8 cellular contexts compared by ENCODE assay signal in the genomic region with DNA sequence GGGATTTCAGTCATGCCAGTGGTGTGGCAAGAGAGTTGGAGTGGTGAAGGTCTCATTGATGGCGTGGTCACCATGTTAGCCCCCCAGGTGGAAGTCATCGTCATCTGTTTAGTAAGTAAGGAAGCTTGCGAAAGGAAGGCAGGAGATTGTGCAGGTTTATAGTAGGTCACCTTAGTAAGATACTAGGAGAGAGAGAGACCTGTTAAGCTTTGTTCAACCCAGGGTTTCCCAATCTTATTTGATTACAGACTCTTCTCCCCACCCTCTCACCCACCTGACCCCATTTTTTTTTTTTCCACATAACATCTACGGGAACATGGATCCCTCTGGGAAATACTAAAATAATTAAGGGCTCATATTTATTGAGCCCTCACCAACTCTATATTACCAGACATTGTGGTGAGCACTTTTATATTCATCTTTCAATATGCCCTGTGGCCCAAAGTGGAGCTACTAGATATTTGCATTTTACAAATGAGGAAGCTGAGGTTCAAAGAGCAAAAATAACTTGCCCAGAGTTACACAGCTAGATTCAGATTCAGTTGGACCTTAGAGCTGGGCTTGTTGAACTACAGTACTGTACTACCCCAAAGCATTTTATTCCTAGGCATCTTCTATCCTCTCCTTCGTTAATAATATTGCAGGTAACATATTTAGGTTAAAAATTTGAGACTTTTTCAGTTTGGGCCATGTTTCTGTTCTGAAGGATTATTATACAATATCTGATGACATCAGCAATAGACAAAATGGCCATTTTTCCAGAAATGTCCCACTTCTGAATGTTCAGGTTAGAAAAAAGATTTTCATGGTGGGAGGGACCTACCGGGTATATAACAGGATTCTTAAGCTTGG. TPM values are rescaled to one million over a fixed set of nuclear protein-coding genes. Genes with fewer than 3 reads are reported as not detected.
DNase-seq lines count a peak whose midpoint lies in the region; ATAC-seq and TF ChIP-seq lines count a peak whose summit lies in the region.
"Had no signal": no experiment of that assay in that cellular context is flagged by ENCODE, and none has a peak within 500 bp of the region (broad histone marks: within the 10 kb centered on the region; RNA-seq: fewer than 3 reads in every experiment).

No MANE protein-coding gene starts in this region.

- peak overlapping the region; percentile 67 for H3K27ac Mint-ChIP-seq in stimulated activated memory B cell treated with anti-CD40 and anti-IgM and Interleukin-4, amounts not matched to agents 10 μg/mL and 1 μg/mL and 100 μg/mL, for 72 hours

- H4K20me1 ChIP-seq in Karpas-422 (ENCODE audit: insufficient read depth, low read depth, low read length): no peaks in the 10 kb centered on the region

- peak overlapping the region; percentile 64 for H3K27ac ChIP-seq in Karpas-422 (ENCODE audit: low read length)
- H3K27ac ChIP-seq in thyroid gland: no peak overlapping the region
- H3K27ac ChIP-seq: SJSA1 had no signal

- H3K4me1 ChIP-seq in Karpas-422 (ENCODE audit: low read length): peaks cover 18% of the 10 kb centered on the region
- H3K4me1 ChIP-seq in thyroid gland: peaks cover 3 to 4% of the 10 kb centered on the region in 2 donors

- peaks cover 42% of the 10 kb centered on the region for H3K4me1 Mint-ChIP-seq in stimulated activated memory B cell treated with anti-CD40 and anti-IgM and Interleukin-4, amounts not matched to agents 10 μg/mL and 1 μg/mL and 100 μg/mL, for 72 hours

- no peak for TF ChIP-seq POLR2A in thyroid gland (IDR thresholded peaks at IDR 0.05)

- WGBS in thyroid gland, 2 donors: 85 to 94% methylated on average over 6 of the region's 6 CpGs

- H3K27me3 ChIP-seq in Karpas-422 (ENCODE audit: low read length) (no peaks in the 10 kb centered on the region), thyroid gland (no peaks in the 10 kb centered on the region)
- H3K27me3 ChIP-seq: SJSA1 had no signal

- peak overlapping the region; percentile 70 for H3K4me2 ChIP-seq in Karpas-422 (ENCODE audit: low read depth, low read length, poor library complexity, severe bottlenecking)

- H3K9me3 ChIP-seq in Karpas-422 (ENCODE audit: low read length) (no peaks in the 10 kb centered on the region), thyroid gland (no peaks in the 10 kb centered on the region)
- H3K9me3 ChIP-seq: SJSA1 had no signal

- H3K9me2 ChIP-seq in Karpas-422 (replicated peaks; ENCODE audit: insufficient read depth, low read length): no peaks in the 10 kb centered on the region

- intact Hi-C loops in thyroid gland (cut with DNase I): no loop called here

- peak overlapping the region; percentile 53 for H3K9ac ChIP-seq in Karpas-422 (ENCODE audit: low read length)

- no peaks in the 10 kb centered on the region for H3K27me3 Mint-ChIP-seq in stimulated activated memory B cell treated with anti-CD40 and anti-IgM and Interleukin-4, amounts not matched to agents 10 μg/mL and 1 μg/mL and 100 μg/mL, for 72 hours

- H3K79me2 ChIP-seq in Karpas-422 (ENCODE audit: low read length): no peaks in the 10 kb centered on the region

- H3K4me3 ChIP-seq in Karpas-422 (ENCODE audit: low read length) (peak overlapping the region; percentile 51), thyroid gland (replicated peaks in 1 of 3) (no peak overlapping the region)
- H3K4me3 ChIP-seq: SJSA1 had no signal

- peak overlapping the region; percentile 41 for H2AFZ ChIP-seq in Karpas-422 (ENCODE audit: low read length)

- no peak for TF ChIP-seq CTCF in thyroid gland (IDR thresholded peaks at IDR 0.05)

- H3K36me3 ChIP-seq in Karpas-422 (ENCODE audit: insufficient read depth, low read length) (no peaks in the 10 kb centered on the region), thyroid gland (peaks cover 0 to 20% of the 10 kb centered on the region in 2 donors)

- peak; percentile 97 for ATAC-seq in HG02840 (IDR thresholded peaks at IDR 0.05; ENCODE audit: low FRiP score, unreplicated experiment)
- ATAC-seq in stimulated activated memory B cell treated with anti-CD40 and anti-IgM and Interleukin-4, amounts not matched to agents 10 μg/mL and 1 μg/mL and 100 μg/mL, for 72 hours: peak; percentile 88

- DNase-seq in GM19238 (ENCODE audit: insufficient read length, low spot score): peak; percentile 13
- DNase-seq in Karpas-422: peak; percentile 82
- DNase-seq in NCI-H2107 treated with DMSO at 0.1 percent for 48 hours (lab: John Stamatoyannopoulos, UW; ENCODE audit: unreplicated experiment): no peak
- no peak for DNase-seq in thyroid gland
- no peak for DNase-seq in activated CD4-positive, CD25-positive, alpha-beta regulatory T cell (lab: John Stamatoyannopoulos, UW)

- no peaks in the 10 kb centered on the region for H3K9me3 Mint-ChIP-seq in stimulated activated memory B cell treated with anti-CD40 and anti-IgM and Interleukin-4, amounts not matched to agents 10 μg/mL and 1 μg/mL and 100 μg/mL, for 72 hours

- peaks cover 26% of the 10 kb centered on the region for H3K36me3 Mint-ChIP-seq in stimulated activated memory B cell treated with anti-CD40 and anti-IgM and Interleukin-4, amounts not matched to agents 10 μg/mL and 1 μg/mL and 100 μg/mL, for 72 hours

- peak overlapping the region; percentile 20 for H3K4me3 Mint-ChIP-seq in stimulated activated memory B cell treated with anti-CD40 and anti-IgM and Interleukin-4, amounts not matched to agents 10 μg/mL and 1 μg/mL and 100 μg/mL, for 72 hours

RNA-seq across cellular contexts. Expression of gene PRXL2A, which starts 13.2 kb away (rescaled TPM):
- total RNA-seq in Karpas-422 (2014; rRNA removed; shearing (Covaris generic); ENCODE audit: low replicate concordance): 1.7 and 7.2 TPM in 2 replicates
- 10 to 100 TPM; 68.2 to 93.3 (median 79.7) TPM for total RNA-seq in thyroid gland

RNA-seq across cellular contexts. Expression of gene TSPAN14, which starts 32.5 kb away (rescaled TPM):
- 3.4 TPM in 2 replicates for total RNA-seq in Karpas-422 (2014; rRNA removed; shearing (Covaris generic); ENCODE audit: low replicate concordance)
- 10 to 100 TPM; 61.6 to 83.4 (median 77.9) TPM for total RNA-seq in thyroid gland

Comparison
In these comparisons a context has a peak if more than half of its experiments do, and no peak if none do; other contexts are left out.
1. DNase-seq: peak in GM19238 (single experiment) and Karpas-422 (single experiment); none in NCI-H2107 treated with DMSO at 0.1 percent for 48 hours (single experiment), thyroid gland (0 of 2) and activated CD4-positive, CD25-positive, alpha-beta regulatory T cell (0 of 4).
2. RNA of gene TSPAN14, which starts 32.5 kb away (total RNA-seq): 61.6 to 83.4 TPM in thyroid gland; 3.4 TPM in Karpas-422; every median in the first group is over 10 times any median in the second.